In genomic region chr7:77820967-77821366, GRCh38 we compare ENCODE assay signal across 31 cellular contexts.
"Had no signal": no experiment of that assay in that cellular context is flagged by ENCODE, and none has a peak within 500 bp of the region (broad histone marks: within the 10 kb centered on the region; RNA-seq: fewer than 3 reads in every experiment).

No MANE protein-coding gene starts in this region.

- H3K4me3 ChIP-seq: MG63, Peyer's patch had no signal

- H3K27me3 Mint-ChIP-seq: activated CD4-positive, alpha-beta T cell treated with anti-CD3 and anti-CD28 coated beads, Interleukin-2, amount 10 ng/mL, durations not matched to agents 24 days and 14 days; activated CD8-positive, alpha-beta T cell treated with anti-CD3 and anti-CD28 coated beads for 36 hours; brain had no signal

- H3K4me1 Mint-ChIP-seq: brain had no signal

- H3K27me3 ChIP-seq: MG63, Peyer's patch had no signal

- H3K4me3 Mint-ChIP-seq: activated CD4-positive, alpha-beta T cell treated with anti-CD3 and anti-CD28 coated beads, Interleukin-2, amount 10 ng/mL, durations not matched to agents 24 days and 14 days; activated CD8-positive, alpha-beta T cell treated with anti-CD3 and anti-CD28 coated beads for 36 hours; activated naive CD4-positive, alpha-beta T cell treated with anti-CD3 and anti-CD28 coated beads for 36 hours; brain had no signal

- H3K27ac Mint-ChIP-seq: activated CD4-positive, alpha-beta T cell treated with anti-CD3 and anti-CD28 coated beads, Interleukin-2, amount 10 ng/mL, durations not matched to agents 24 days and 14 days; activated CD8-positive, alpha-beta T cell treated with anti-CD3 and anti-CD28 coated beads for 36 hours; activated naive CD4-positive, alpha-beta T cell treated with anti-CD3 and anti-CD28 coated beads for 36 hours; activated naive CD4-positive, alpha-beta T cell treated with anti-CD3 and anti-CD28 coated beads, Interleukin-2, amount 50 U/mL, for 72 hours; brain had no signal

- H3K4me1 ChIP-seq: Peyer's patch had no signal

- DNase-seq: activated CD4-positive, alpha-beta T cell treated with anti-CD3 and anti-CD28 coated beads, Interleukin-2, amount 10 ng/mL, durations not matched to agents 24 days and 14 days; activated CD4-positive, alpha-beta T cell treated with anti-CD3 and anti-CD28 coated beads, Interleukin-2, amount 50 U/mL, for 4 hours; activated CD8-positive, alpha-beta T cell treated with anti-CD3 and anti-CD28 coated beads for 36 hours; activated gamma-delta T cell treated with Interleukin-2 at 50 U/mL for 16 hours; activated naive CD4-positive, alpha-beta T cell treated with anti-CD3 and anti-CD28 coated beads for 36 hours; activated T-cell treated with anti-CD3 and anti-CD28 coated beads, Interleukin-2, amount 50 U/mL, for 1 hour; anterior cingulate cortex; caudate nucleus; cerebellar nuclear complex; MG63; NCI-H1048; NCI-H1105 treated with DMSO at 0.1 percent for 48 hours; NCI-H1436 treated with DMSO at 0.1 percent for 48 hours; NCI-H1694 treated with DMSO at 0.1 percent for 48 hours; NCI-H2029; NCI-H345; NCI-H524 treated with DMSO at 0.1 percent for 48 hours; NCI-H748 treated with DMSO at 0.1 percent for 48 hours; NK-92 treated with Interleukin-12 subunit alpha and Interleukin-12 subunit beta, amount 100 ng/mL, for 24 hours; PC-3; Peyer's patch; RPMI8226; SIG-M5; SW 1271; T-helper 1 cell; T-helper 2 cell; T1000; WERI-Rb-1 had no signal

- ATAC-seq: activated CD8-positive, alpha-beta T cell treated with anti-CD3 and anti-CD28 coated beads for 36 hours; activated naive CD4-positive, alpha-beta T cell treated with anti-CD3 and anti-CD28 coated beads, Interleukin-2, amount 50 U/mL, for 72 hours; PC-3; SK-N-SH treated with all-trans-retinoic acid at 6 μM for 48 hours had no signal

- H3K27ac ChIP-seq: Peyer's patch, WERI-Rb-1 had no signal
